Comparison of ENCODE assay signal across 1 cellular context in genomic region chr2:13000644-13001375, GRCh38.
TF ChIP-seq lines count a peak whose summit lies in the region.

No MANE protein-coding gene starts in this region.

TF ChIP-seq in endothelial cell of umbilical vein, 7 proteins besides CTCF, POLR2A, EP300 and RAD21 (continued from another document):
- no peak for TF ChIP-seq JUN (IDR thresholded peaks at IDR 0.05; ENCODE audit: borderline replicate concordance, insufficient read depth, insufficient read length, low read depth)
- no peak for TF ChIP-seq POLR2AphosphoS5 (IDR thresholded peaks at IDR 0.05; ENCODE audit: insufficient read depth, low read depth, low read length)
- TF ChIP-seq GATA2 (IDR thresholded peaks at IDR 0.05; ENCODE audit: insufficient read depth, insufficient read length, low read depth, low read length): no peak
